In genomic region chr14:24103451-24103850, GRCh38 we compare ENCODE assay signal across 18 cellular contexts. TPM values are rescaled to one million over a fixed set of nuclear protein-coding genes. Genes with fewer than 3 reads are reported as not detected.
DNase-seq lines count a peak whose midpoint lies in the region; ATAC-seq and TF ChIP-seq lines count a peak whose summit lies in the region.
"Had no signal": no experiment of that assay in that cellular context is flagged by ENCODE, and none has a peak within 500 bp of the region (broad histone marks: within the 10 kb centered on the region; RNA-seq: fewer than 3 reads in every experiment).

No MANE protein-coding gene starts in this region.

- no peak overlapping the region for H3K4me2 ChIP-seq in HCT116 (ENCODE audit: low read length)

- H3K27me3 Mint-ChIP-seq in T-helper 17 cell (no peaks in the 10 kb centered on the region), glutamatergic neuron (ENCODE audit: unreplicated experiment) (peaks cover 3% of the 10 kb centered on the region)

- H3K36me3 ChIP-seq in HCT116 (ENCODE audit: control insufficient read depth in 1 of 2, insufficient read depth in 2 of 2, low read length in 2 of 2) = no peaks in the 10 kb centered on the region

- H3K9me2 ChIP-seq in HCT116 (ENCODE audit: insufficient read depth) = no peaks in the 10 kb centered on the region

- RAD21 ChIA-PET in HCT116 (lab: Charles Lee; ENCODE audit: low non-redundant PET in 1 of 2, low total read pairs in 2 of 2, uncharacterized antibody in 2 of 2, unreplicated experiment in 2 of 2) = no interaction called here

- no peak for ATAC-seq in HCT116
- ATAC-seq in T-helper 17 cell = no peak
- ATAC-seq: SK-N-SH treated with all-trans-retinoic acid at 6 μM for 48 hours had no signal

- H3K36me3 Mint-ChIP-seq in T-helper 17 cell (ENCODE audit: low read depth) (no peaks in the 10 kb centered on the region), glutamatergic neuron (ENCODE audit: unreplicated experiment) (peaks cover 16% of the 10 kb centered on the region)

- no peak overlapping the region for H3K9ac ChIP-seq in HCT116 (ENCODE audit: low read length)

- no peak for TF ChIP-seq POLR2A in HCT116 (IDR thresholded peaks at IDR 0.05; ENCODE audit: borderline replicate concordance, extremely low read depth, insufficient read depth, insufficient read length)

- TF ChIP-seq CTCF in HCT116 (IDR thresholded peaks at IDR 0.05 in 2 of 3, conservative IDR thresholded peaks at IDR 0.05 in 1 of 3; ENCODE audit: borderline replicate concordance in 1 of 3, insufficient read depth in 1 of 3, low read depth in 2 of 3, low read length in 2 of 3) = no peak
- TF ChIP-seq CTCF in glutamatergic neuron (IDR thresholded peaks at IDR 0.05; ENCODE audit: partially characterized antibody, unreplicated experiment) = no peak

- TF ChIP-seq RAD21 in HCT116 (IDR thresholded peaks at IDR 0.05; ENCODE audit: low read depth) = no peak

- peak overlapping the region; percentile 19 for H3K27ac Mint-ChIP-seq in T-helper 17 cell
- no peak overlapping the region for H3K27ac Mint-ChIP-seq in glutamatergic neuron (ENCODE audit: unreplicated experiment)

- H3K4me1 ChIP-seq in HCT116 (ENCODE audit: control insufficient read depth in 1 of 2, insufficient read depth in 2 of 2, low read length in 2 of 2) = peaks cover 0 to under 1% of the 10 kb centered on the region in 2 experiments; a peak in 1 of 4 replicates

- CTCF ChIA-PET in HCT116 (lab: Charles Lee) = no interaction called here

- no peak overlapping the region for H3K4me3 ChIP-seq in HCT116 (replicated peaks in 1 of 2; ENCODE audit: low read depth in 1 of 2, low read length in 2 of 2)

- H3K27me3 ChIP-seq in HCT116 (ENCODE audit: insufficient read depth, low read length) = no peaks in the 10 kb centered on the region

- no peaks in the 10 kb centered on the region for H3K79me2 ChIP-seq in HCT116 (ENCODE audit: insufficient read depth, low read length)

- POLR2A ChIA-PET in HCT116 (lab: Charles Lee) = interaction anchor here (1.7 kb wide), 1 partner anchor 9 kb away, joined by 14 read pairs; the partner anchor contains the start of gene PCK2

- H4K20me1 ChIP-seq in HCT116 (ENCODE audit: insufficient read depth) = no peaks in the 10 kb centered on the region

- BruUV-seq in HCT116 (replicated peaks; lab: Mats Ljungman, UMichigan) = TSS peak; percentile 20

- no peak overlapping the region for H3K4me3 Mint-ChIP-seq in T-helper 17 cell
- peak overlapping the region; percentile 52 for H3K4me3 Mint-ChIP-seq in glutamatergic neuron (ENCODE audit: unreplicated experiment)

- peaks cover 2% of the 10 kb centered on the region for H3K9me3 Mint-ChIP-seq in glutamatergic neuron (ENCODE audit: unreplicated experiment)

- intact Hi-C loops in HCT116 (cut with micrococcal nuclease) = no loop called here

- H2AFZ ChIP-seq in HCT116 (ENCODE audit: low read depth, low read length, poor library complexity, severe bottlenecking) = no peak overlapping the region

- no peak overlapping the region for H3K27ac ChIP-seq in HCT116 (ENCODE audit: low read depth, low read length)
- H3K27ac ChIP-seq: C4-2B had no signal

- H3K9me3 ChIP-seq in HCT116 (ENCODE audit: control insufficient read depth in 1 of 2, insufficient read depth in 1 of 2, low read depth in 1 of 2, low read length in 2 of 2) = peaks cover 0 to 5% of the 10 kb centered on the region in 2 experiments; a peak in 1 of 4 replicates
- no peaks in the 10 kb centered on the region for H3K9me3 ChIP-seq in T-helper 17 cell (ENCODE audit: control insufficient read depth, low read length, poor library complexity, severe bottlenecking)

- peaks cover 3% of the 10 kb centered on the region for H3K4me1 Mint-ChIP-seq in T-helper 17 cell
- H3K4me1 Mint-ChIP-seq in glutamatergic neuron (ENCODE audit: low read depth, unreplicated experiment) = no peaks in the 10 kb centered on the region

- DNase-seq in HCT116 (ENCODE audit: low read depth, low spot score) = no peak
- DNase-seq in T-helper 17 cell = no peak
- DNase-seq in glutamatergic neuron = no peak
- DNase-seq in stimulated activated CD4-positive, alpha-beta T cell treated with anti-CD3 and anti-CD28 coated beads, Interleukin-4, amount 100 ng/mL, for 4 hours = no peak
- DNase-seq in RPMI8226 = no peak
- DNase-seq: ACHN, DMS79, H7, KG1, MV-4-11, NCI-H1694 treated with DMSO at 0.1 percent for 48 hours, NCI-H82, OCI-M1, SIG-M5 had no signal

TF ChIP-seq in HCT116, 20 proteins besides CTCF, POLR2A, EP300 and RAD21:
- TF ChIP-seq POLR2AphosphoS5 (IDR thresholded peaks at IDR 0.05; ENCODE audit: low read depth, low read length) (no peak), ZFX (IDR thresholded peaks at IDR 0.05) (no peak), SP1 (IDR thresholded peaks at IDR 0.05; ENCODE audit: low read depth) (no peak), EZH2 (IDR thresholded peaks at IDR 0.05) (no peak), JUND (IDR thresholded peaks at IDR 0.05) (no peak), EZH2phosphoT487 (IDR thresholded peaks at IDR 0.05; ENCODE audit: borderline replicate concordance) (no peak), TCF7L2 (IDR thresholded peaks at IDR 0.05; ENCODE audit: borderline replicate concordance, extremely low read depth, insufficient read depth, insufficient read length) (no peak), REST (IDR thresholded peaks at IDR 0.05; ENCODE audit: low read depth) (no peak), MAX (IDR thresholded peaks at IDR 0.05) (no peak), EGR1 (IDR thresholded peaks at IDR 0.05; ENCODE audit: low read depth) (no peak), CEBPB (IDR thresholded peaks at IDR 0.05; ENCODE audit: low read depth) (no peak), ZNF274 (IDR thresholded peaks at IDR 0.05; ENCODE audit: low read depth, low read length) (no peak), FOSL1 (IDR thresholded peaks at IDR 0.05; ENCODE audit: low read depth) (no peak)

RNA-seq across cellular contexts. Expression of gene PCK2, which starts 9.3 kb away (rescaled TPM):
- 94.1 TPM for total RNA-seq in HCT116 (2021; ENCODE audit: unreplicated experiment)
- 137 and 142 TPM in 2 replicates for polyA plus RNA-seq in HCT116 (2012)
- total RNA-seq in T-helper 17 cell = 10 to 100 TPM; 14.2 to 15.5 TPM
- 99.9 TPM for total RNA-seq in glutamatergic neuron (ENCODE audit: unreplicated experiment)

RNA-seq across cellular contexts. Expression of gene DCAF11, which starts 11.1 kb away (rescaled TPM):
- total RNA-seq in HCT116 (2021; ENCODE audit: unreplicated experiment) = 47.5 TPM
- 40.1 and 45.9 TPM in 2 replicates for polyA plus RNA-seq in HCT116 (2012)
- total RNA-seq in T-helper 17 cell = 10 to 100 TPM; 75.5 to 86.1 TPM
- total RNA-seq in glutamatergic neuron (ENCODE audit: unreplicated experiment) = 54.1 TPM

RNA-seq across cellular contexts. Expression of gene NRL, which starts 11.3 kb away (rescaled TPM):
- 0.66 TPM for total RNA-seq in HCT116 (2021; ENCODE audit: unreplicated experiment)
- polyA plus RNA-seq in HCT116 (2012) = 0.50 and 0.68 TPM in 2 replicates
- 1 to 10 TPM; 2.2 to 3.2 TPM for total RNA-seq in T-helper 17 cell
- total RNA-seq in glutamatergic neuron (ENCODE audit: unreplicated experiment) = 3.7 TPM

RNA-seq across cellular contexts. Expression of gene FITM1, which starts 27.0 kb away (rescaled TPM):
- total RNA-seq in HCT116 (2021; ENCODE audit: unreplicated experiment) (0.81 TPM), T-helper 17 cell (1 to 10 TPM; 1.4 to 1.9 TPM), glutamatergic neuron (ENCODE audit: unreplicated experiment) (0.66 TPM)
- 0.26 and 0.62 TPM in 2 replicates for polyA plus RNA-seq in HCT116 (2012)
- total RNA-seq: H7, RPMI7951 had no signal

RNA-seq across cellular contexts. Expression of gene CPNE6, which starts 32.1 kb away (rescaled TPM):
- not detected for total RNA-seq in HCT116 (2021; ENCODE audit: unreplicated experiment)
- polyA plus RNA-seq in HCT116 (2012) = not detected in 2 replicates
- not detected for total RNA-seq in T-helper 17 cell
- 0.44 TPM for total RNA-seq in glutamatergic neuron (ENCODE audit: unreplicated experiment)
- total RNA-seq: H7, NCI-H460, RPMI7951 had no signal
